15 cellular contexts compared by ENCODE assay signal in the genomic region with DNA sequence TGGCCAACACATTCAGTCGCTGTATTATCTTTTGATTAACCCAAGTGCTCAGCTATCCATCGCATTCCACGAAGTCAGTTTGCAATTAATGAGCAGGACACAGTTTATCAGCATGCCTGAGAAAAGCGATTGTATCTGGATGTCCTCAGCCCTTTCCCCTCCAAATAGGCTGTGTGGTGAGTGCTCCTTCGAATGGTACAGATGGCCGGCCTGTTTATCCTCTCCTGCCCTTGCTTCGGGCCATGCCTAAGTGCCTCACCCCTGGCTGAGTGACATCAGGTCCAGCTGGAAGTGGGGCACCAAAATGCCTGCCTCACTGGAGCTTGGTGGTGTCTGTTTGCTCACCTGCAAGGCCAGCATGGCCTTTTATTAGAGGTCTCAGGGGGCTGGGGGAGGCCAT.
DNase-seq lines count a peak whose midpoint lies in the region; TF ChIP-seq lines count a peak whose summit lies in the region.
"Had no signal": no experiment of that assay in that cellular context is flagged by ENCODE, and none has a peak within 500 bp of the region (broad histone marks: within the 10 kb centered on the region; RNA-seq: fewer than 3 reads in every experiment).

No MANE protein-coding gene starts in this region.

- H3K27ac Mint-ChIP-seq in Caco-2 (ENCODE audit: unreplicated experiment), result peak overlapping the region; percentile 14
- H3K27ac Mint-ChIP-seq: CD4-positive, alpha-beta T cell; H9 had no signal

- peaks cover 60% of the 10 kb centered on the region for H3K4me1 Mint-ChIP-seq in Caco-2 (ENCODE audit: low read depth, unreplicated experiment)

- no peaks in the 10 kb centered on the region for H3K9me2 ChIP-seq in GM23248 (ENCODE audit: insufficient read depth)

- H3K9me3 ChIP-seq in Caco-2 (no peaks in the 10 kb centered on the region), GM23248 (ENCODE audit: low read depth) (no peaks in the 10 kb centered on the region)

- intact Hi-C loops in Caco-2 (cut with micrococcal nuclease; ENCODE audit: unreplicated experiment), result loop anchor here (5.0 to 10.0 kb wide), 2 partner anchors 73 to 180 kb away; no protein-coding TSS in a partner anchor

- H3K27me3 ChIP-seq in Caco-2 (replicated peaks; ENCODE audit: control insufficient read depth, insufficient read depth, low read length), result no peaks in the 10 kb centered on the region
- H3K27me3 ChIP-seq in GM23248 (replicated peaks; ENCODE audit: insufficient read depth), result no peaks in the 10 kb centered on the region; the same call in 1 of the 2 replicates

- no peak overlapping the region for H3K4me2 ChIP-seq in GM23248 (ENCODE audit: unreplicated experiment)

- no peaks in the 10 kb centered on the region for H3K36me3 ChIP-seq in Caco-2 (ENCODE audit: control insufficient read depth, insufficient read depth, low read length)
- H3K36me3 ChIP-seq in GM23248 (ENCODE audit: low read depth), result no peaks in the 10 kb centered on the region

- no peak overlapping the region for H3K9ac ChIP-seq in GM23248

- H3K9me3 Mint-ChIP-seq in Caco-2 (ENCODE audit: unreplicated experiment), result no peaks in the 10 kb centered on the region
- H3K9me3 Mint-ChIP-seq: CD4-positive, alpha-beta T cell; H9 had no signal

- in situ Hi-C loops in GM23248 (cut with MboI), result no loop called here

- H3K4me1 ChIP-seq in Caco-2, result peaks cover 37% of the 10 kb centered on the region
- H3K4me1 ChIP-seq in GM23248 (ENCODE audit: insufficient read depth), result no peaks in the 10 kb centered on the region

- H3K27ac ChIP-seq in GM23248, result no peak overlapping the region

- DNase-seq in NCI-H510A treated with DMSO at 0.1 percent for 48 hours (lab: John Stamatoyannopoulos, UW), result peak; percentile 29
- no peak for DNase-seq in NCI-H510A (lab: John Stamatoyannopoulos, UW)
- DNase-seq in Caco-2, result peak in 1 of 2 experiments; percentile 57
- DNase-seq in SHP77 (lab: John Stamatoyannopoulos, UW), result peak; percentile 88
- peak; percentile 66 for DNase-seq in islet precursor cell
- no peak for DNase-seq in GM23248
- DNase-seq in A172 (ENCODE audit: low spot score), result no peak
- DNase-seq in NCI-H345 treated with DMSO at 0.1 percent for 48 hours (lab: John Stamatoyannopoulos, UW; ENCODE audit: unreplicated experiment), result no peak
- DNase-seq: AML-193; CD4-positive, alpha-beta T cell; H9; KBM-7; NCI-H1048; NCI-H2171; SIG-M5 had no signal

- peaks cover 13% of the 10 kb centered on the region for H3K36me3 Mint-ChIP-seq in Caco-2 (ENCODE audit: insufficient read depth, unreplicated experiment)

- H3K4me3 Mint-ChIP-seq in Caco-2 (ENCODE audit: unreplicated experiment), result peak overlapping the region; percentile 67
- H3K4me3 Mint-ChIP-seq: CD4-positive, alpha-beta T cell; H9 had no signal

- no peak overlapping the region for H2AFZ ChIP-seq in GM23248

- POLR2A ChIA-PET in Caco-2 (lab: Charles Lee), result no interaction called here

- no TSS peak for BruUV-seq in Caco-2 (replicated peaks; lab: Mats Ljungman, UMichigan)

- CTCF ChIA-PET in Caco-2 (lab: Charles Lee), result no interaction called here

- 82 to 83% methylated on average over 7 of the region's 7 CpGs for WGBS in GM23248 (ENCODE audit: low coverage in 1 of 2, low lambda C conversion rate in 2 of 2, missing lambda C conversion rate in 2 of 2), 2 experiments

- no peaks in the 10 kb centered on the region for H3K27me3 Mint-ChIP-seq in Caco-2 (ENCODE audit: insufficient read depth, unreplicated experiment)

- H3F3A ChIP-seq in GM23248 (ENCODE audit: insufficient read depth), result no peaks in the 10 kb centered on the region

- H3K4me3 ChIP-seq in Caco-2 (ENCODE audit: low read depth, low read length) (no peak overlapping the region), GM23248 (no peak overlapping the region)

- H3K79me2 ChIP-seq in GM23248 (ENCODE audit: insufficient read depth), result no peaks in the 10 kb centered on the region

- no peaks in the 10 kb centered on the region for H4K20me1 ChIP-seq in GM23248 (ENCODE audit: insufficient read depth)

- no peak for TF ChIP-seq CTCF in Caco-2 (IDR thresholded peaks at IDR 0.05; ENCODE audit: insufficient read depth in 1 of 2, low read depth in 1 of 2, low read length in 1 of 2, severe bottlenecking in 1 of 2, unreplicated experiment in 1 of 2)

Comparison
In these comparisons a context has a peak if more than half of its experiments do, and no peak if none do; other contexts are left out.
1. DNase-seq: peak in NCI-H510A treated with DMSO at 0.1 percent for 48 hours (single experiment), SHP77 (2 of 2) and islet precursor cell (single experiment); none in NCI-H510A (single experiment), GM23248 (single experiment), A172 (single experiment) and NCI-H345 treated with DMSO at 0.1 percent for 48 hours (single experiment).